11 cellular contexts compared by ENCODE assay signal in the genomic region with DNA sequence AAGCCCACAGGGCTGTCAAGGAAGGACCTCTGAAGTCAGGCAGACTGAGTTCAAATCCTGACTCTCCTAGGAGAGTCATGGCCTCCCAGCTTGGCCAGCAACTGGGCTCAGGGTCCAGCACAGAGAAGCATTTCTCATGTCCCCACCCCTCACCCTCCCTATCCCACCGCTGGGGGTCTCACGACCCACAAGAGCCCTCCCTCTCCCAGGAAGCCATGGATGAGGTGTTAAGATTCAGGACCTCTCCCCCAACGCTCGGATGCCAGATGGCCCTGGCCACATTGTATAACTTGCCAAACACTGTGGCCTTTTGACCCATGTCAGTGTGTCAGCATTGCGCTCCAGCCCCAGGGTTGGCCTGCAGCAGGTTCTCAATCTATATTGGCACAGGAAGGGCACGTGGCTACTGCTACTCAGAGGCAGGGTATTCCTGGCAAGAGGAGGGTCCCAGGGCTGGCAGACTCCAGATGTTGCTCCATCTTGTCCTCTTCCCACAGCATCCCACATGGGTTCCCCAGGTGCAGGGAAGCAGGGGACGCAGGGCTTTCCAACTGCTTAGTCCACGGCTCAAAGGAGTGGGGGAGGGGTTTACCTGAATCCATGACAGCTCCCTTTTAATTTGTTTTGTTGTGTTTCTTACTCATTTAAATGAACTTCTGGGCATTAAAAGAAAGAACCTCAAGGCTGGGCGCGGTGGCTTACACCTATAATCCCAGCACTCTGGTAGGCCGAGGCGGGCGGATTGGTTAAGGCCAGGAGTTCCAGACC. TPM values are rescaled to one million over a fixed set of nuclear protein-coding genes. Genes with fewer than 3 reads are reported as not detected.
A peak's percentile ranks its signal among the peaks of the same experiment; 100 is the strongest.
DNase-seq lines count a peak whose midpoint lies in the region; ATAC-seq, FAIRE-seq and TF ChIP-seq lines count a peak whose summit lies in the region.
"Had no signal": no experiment of that assay in that cellular context is flagged by ENCODE, and none has a peak within 500 bp of the region (broad histone marks: within the 10 kb centered on the region; RNA-seq: fewer than 3 reads in every experiment).

No MANE protein-coding gene starts in this region.

- peaks cover 68 to 85% of the 10 kb centered on the region in 2 experiments for H3K4me1 Mint-ChIP-seq in H9
- H3K4me1 Mint-ChIP-seq in astrocyte (ENCODE audit: low read depth, unreplicated experiment), result peaks cover 82% of the 10 kb centered on the region
- H3K4me1 Mint-ChIP-seq in naive thymus-derived CD8-positive, alpha-beta T cell, result peaks cover 45 to 99% (median 98%) of the 10 kb centered on the region in 4 donors

- H2BK15ac ChIP-seq in H9 (ENCODE audit: low read depth, low read length), result no peak overlapping the region

- DNase-seq in H9 (no peak), astrocyte (ENCODE audit: low read depth) (no peak), stomach (no peak), adrenal gland (no peak), HuH-7 (ENCODE audit: low spot score) (no peak)
- no peak for DNase-seq in naive thymus-derived CD8-positive, alpha-beta T cell
- DNase-seq in stimulated activated CD4-positive, alpha-beta T cell treated with anti-CD3 and anti-CD28 coated beads, Interleukin-12 subunit alpha, Interleukin-12 subunit beta, amount 100 ng/mL, for 4 hours, result no peak
- DNase-seq: activated naive CD4-positive, alpha-beta T cell; MM.1S; retina had no signal

- H3K79me2 ChIP-seq in H9 (ENCODE audit: insufficient read depth, low read length) (peaks cover 82% of the 10 kb centered on the region), astrocyte (ENCODE audit: insufficient read depth, low read length) (peaks cover 97% of the 10 kb centered on the region)

- peak overlapping the region; percentile 54; the same call in 1 of the 2 replicates for H3K27ac ChIP-seq in BLaER1
- H3K27ac ChIP-seq in H9 (ENCODE audit: insufficient read length, low read depth, low read length), result no peak overlapping the region
- H3K27ac ChIP-seq in astrocyte (ENCODE audit: low read depth, low read length), result peak overlapping the region; percentile 37
- H3K27ac ChIP-seq in stomach, result peak overlapping the region in 2 of 5 donors; percentile 21 to 23
- peak overlapping the region in 1 of 5 donors; percentile 22 for H3K27ac ChIP-seq in adrenal gland

- H3K9me3 ChIP-seq in BLaER1 (no peaks in the 10 kb centered on the region), H9 (ENCODE audit: control insufficient read depth, low read depth, low read length) (no peaks in the 10 kb centered on the region), astrocyte (ENCODE audit: insufficient read depth, low read depth, low read length) (no peaks in the 10 kb centered on the region), stomach (no peaks in the 10 kb centered on the region), adrenal gland (replicated peaks in 1 of 3) (no peaks in the 10 kb centered on the region)

- WGBS in H9 (ENCODE audit: extremely low coverage, insufficient read length, low lambda C conversion rate), result no CpG with 5 or more reads among the region's 13 CpGs
- WGBS in stomach, 5 donors, result 70 to 80% (median 75%) methylated on average over 12 to 13 of the region's 13 CpGs
- 81 to 85% (median 82%) methylated on average over 11 to 13 of the region's 13 CpGs for WGBS in adrenal gland, 4 donors

- H4K5ac ChIP-seq in H9 (ENCODE audit: insufficient read length, low read depth, low read length), result no peak overlapping the region

- no peak for TF ChIP-seq CTCF in H9 (conservative IDR thresholded peaks at IDR 0.05)
- TF ChIP-seq CTCF in astrocyte (IDR thresholded peaks at IDR 0.05; ENCODE audit: insufficient read depth, low read depth, low read length), result no peak
- no peak for TF ChIP-seq CTCF in stomach (IDR thresholded peaks at IDR 0.05)
- TF ChIP-seq CTCF in adrenal gland (IDR thresholded peaks at IDR 0.05), result no peak

- H3K9me3 Mint-ChIP-seq in H9 (no peaks in the 10 kb centered on the region; a peak in 1 of 5 replicates), astrocyte (ENCODE audit: unreplicated experiment) (no peaks in the 10 kb centered on the region)
- H3K9me3 Mint-ChIP-seq in naive thymus-derived CD8-positive, alpha-beta T cell, result no peaks in the 10 kb centered on the region

- H3K79me1 ChIP-seq in H9 (ENCODE audit: insufficient read depth, low read depth, low read length, poor library complexity, severe bottlenecking), result peaks cover 8% of the 10 kb centered on the region

- no peak for ATAC-seq in naive thymus-derived CD8-positive, alpha-beta T cell

- H4K20me1 ChIP-seq in BLaER1 (peaks cover 100% of the 10 kb centered on the region), H9 (ENCODE audit: control insufficient read depth, insufficient read depth, insufficient read length) (no peaks in the 10 kb centered on the region), astrocyte (ENCODE audit: insufficient read depth, low read length) (peaks cover 9% of the 10 kb centered on the region)

- no peak overlapping the region for H2BK5ac ChIP-seq in H9 (ENCODE audit: insufficient read length, low read length)

- no peaks in the 10 kb centered on the region; the same call in 1 of the 2 replicates for H3K27me3 Mint-ChIP-seq in H9 (ENCODE audit: low read depth)
- H3K27me3 Mint-ChIP-seq in astrocyte (ENCODE audit: low read depth, unreplicated experiment), result no peaks in the 10 kb centered on the region
- no peaks in the 10 kb centered on the region for H3K27me3 Mint-ChIP-seq in naive thymus-derived CD8-positive, alpha-beta T cell

- H2BK12ac ChIP-seq in H9 (ENCODE audit: insufficient read length, low read depth, low read length), result no peak overlapping the region

- no peak overlapping the region for H3K18ac ChIP-seq in H9 (ENCODE audit: insufficient read length, low read depth, low read length)

- no peak overlapping the region for H3K56ac ChIP-seq in H9 (ENCODE audit: insufficient read length, low read depth, low read length)

- H3K4me2 ChIP-seq in BLaER1 (peak overlapping the region; percentile 84), H9 (ENCODE audit: insufficient read depth, insufficient read length, low read length) (no peak overlapping the region), astrocyte (ENCODE audit: low read length) (peak overlapping the region; percentile 5)

- H3T11ph ChIP-seq in H9 (ENCODE audit: low read length), result no peak overlapping the region

- intact Hi-C loops in stomach (cut with DNase I; ENCODE audit: low total_unique reads), result no loop called here
- intact Hi-C loops in adrenal gland (cut with DNase I), result no loop called here

- no peak overlapping the region for H2AK5ac ChIP-seq in H9 (ENCODE audit: insufficient read length, low read length)

- peaks cover 42 to 79% (median 55%) of the 10 kb centered on the region in 3 experiments; a peak in 6 of 7 replicates for H3K36me3 Mint-ChIP-seq in H9 (ENCODE audit: insufficient read depth in 1 of 3, low read depth in 3 of 3)
- H3K36me3 Mint-ChIP-seq in astrocyte (ENCODE audit: low read depth, unreplicated experiment), result peaks cover 26% of the 10 kb centered on the region
- peaks cover 0 to 33% (median 0%) of the 10 kb centered on the region in 3 donors for H3K36me3 Mint-ChIP-seq in naive thymus-derived CD8-positive, alpha-beta T cell

- no peak overlapping the region for H3K14ac ChIP-seq in H9 (ENCODE audit: insufficient read depth, low read length)

- TF ChIP-seq POLR2A in stomach (IDR thresholded peaks at IDR 0.05) (no peak), adrenal gland (IDR thresholded peaks at IDR 0.05) (no peak)

- H4K91ac ChIP-seq in H9 (ENCODE audit: insufficient read length, low read depth, low read length), result no peak overlapping the region

- H2BK120ac ChIP-seq in H9 (ENCODE audit: low read depth, low read length, poor library complexity, severe bottlenecking), result no peak overlapping the region

- H3K9ac ChIP-seq in BLaER1 (no peak overlapping the region), H9 (ENCODE audit: extremely low read depth, insufficient read length, low read length) (no peak overlapping the region), astrocyte (ENCODE audit: low read length) (no peak overlapping the region)

- H3K27ac Mint-ChIP-seq in H9 (peak overlapping the region; percentile 30 to 87 (median 83); a peak in 6 of 7 replicates), astrocyte (ENCODE audit: unreplicated experiment) (peak overlapping the region; percentile 47)
- peak overlapping the region in 6 of 10 donors; percentile 28 to 92 (median 51) for H3K27ac Mint-ChIP-seq in naive thymus-derived CD8-positive, alpha-beta T cell

- H3K36me3 ChIP-seq in BLaER1 (peaks cover 41% of the 10 kb centered on the region), astrocyte (ENCODE audit: insufficient read depth, low read length) (peaks cover 3% of the 10 kb centered on the region), stomach (no peaks in the 10 kb centered on the region), adrenal gland (replicated peaks in 1 of 2) (no peaks in the 10 kb centered on the region)

- no peak overlapping the region for H3K4ac ChIP-seq in H9 (ENCODE audit: low read depth, low read length)

- no peak for FAIRE-seq in astrocyte (lab: Jason Lieb, UNC)

- H3K4me3 ChIP-seq in BLaER1 (no peak overlapping the region), astrocyte (ENCODE audit: insufficient read depth, low read depth, low read length) (no peak overlapping the region), stomach (no peak overlapping the region), adrenal gland (no peak overlapping the region)

- no peak overlapping the region for H2AFZ ChIP-seq in H9 (ENCODE audit: low read length)
- H2AFZ ChIP-seq in astrocyte (ENCODE audit: low read depth, low read length), result no peak overlapping the region

- H3K23ac ChIP-seq in H9 (ENCODE audit: insufficient read length, low read depth, low read length), result no peak overlapping the region

- H3K27me3 ChIP-seq in BLaER1, result no peaks in the 10 kb centered on the region
- H3K27me3 ChIP-seq in H9 (ENCODE audit: insufficient read depth, low read length), result no peaks in the 10 kb centered on the region
- H3K27me3 ChIP-seq in astrocyte (ENCODE audit: insufficient read depth, low read length), result no peaks in the 10 kb centered on the region
- no peaks in the 10 kb centered on the region for H3K27me3 ChIP-seq in stomach
- H3K27me3 ChIP-seq in adrenal gland, result no peaks in the 10 kb centered on the region

- TF ChIP-seq EP300 in stomach (IDR thresholded peaks at IDR 0.05), result no peak

- H3K4me3 Mint-ChIP-seq in H9 (peak overlapping the region in 1 of 2 experiments; percentile 57; a peak in 3 of 5 replicates), astrocyte (ENCODE audit: unreplicated experiment) (no peak overlapping the region)
- H3K4me3 Mint-ChIP-seq in naive thymus-derived CD8-positive, alpha-beta T cell, result peak overlapping the region in 3 of 10 donors; percentile 61 to 79 (median 62)

- H3K4me1 ChIP-seq in BLaER1, result peaks cover 100% of the 10 kb centered on the region
- peaks cover 11% of the 10 kb centered on the region for H3K4me1 ChIP-seq in H9 (ENCODE audit: insufficient read depth, low read length)
- peaks cover 79% of the 10 kb centered on the region for H3K4me1 ChIP-seq in astrocyte (ENCODE audit: insufficient read depth, low read length)
- peaks cover 56 to 92% (median 80%) of the 10 kb centered on the region in 4 donors for H3K4me1 ChIP-seq in stomach
- H3K4me1 ChIP-seq in adrenal gland (replicated peaks in 1 of 2), result peaks cover 0 to 24% of the 10 kb centered on the region in 2 donors

- no peaks in the 10 kb centered on the region for H3K23me2 ChIP-seq in H9 (ENCODE audit: insufficient read length, low read depth, low read length, poor library complexity, severe bottlenecking)

- H2BK20ac ChIP-seq in H9 (ENCODE audit: low read depth, low read length, poor library complexity, severe bottlenecking), result no peak overlapping the region

- no peak overlapping the region for H4K8ac ChIP-seq in H9 (replicated peaks; ENCODE audit: insufficient read length, low read depth, low read length)

- POLR2A ChIA-PET in naive thymus-derived CD8-positive, alpha-beta T cell (lab: Charles Lee), result interaction anchor here (0.9 to 2.2 kb wide), 5 partner anchors 9 to 113 kb away, joined by 4 to 11 read pairs (median 4); no protein-coding TSS in a partner anchor

RNA-seq across cellular contexts. Expression of a gene that starts 10.5 kb away (rescaled TPM):
- total RNA-seq in H9 (2021), result 186 and 187 TPM in 2 replicates
- 506 and 521 TPM in 2 replicates for total RNA-seq in astrocyte
- 10 to 100 TPM; 57.2 to 57.3 TPM for total RNA-seq in naive thymus-derived CD8-positive, alpha-beta T cell
- polyA plus RNA-seq in naive thymus-derived CD8-positive, alpha-beta T cell, result 10 to 100 TPM; 17.7 to 22.8 (median 22.0) TPM
- 10 to 100 TPM in 3 of 5 donors, 1 to 10 TPM in 2; 1.2 to 32.5 (median 28.1) TPM for total RNA-seq in stomach
- polyA plus RNA-seq in stomach, result 10 to 100 TPM in 1 of 3 donors, 1 to 10 TPM in 2; 4.3 to 39.8 (median 8.4) TPM
- 100 to 1,000 TPM in 1 of 8 donors, 10 to 100 TPM in 7; 15.4 to 123 (median 27.1) TPM for total RNA-seq in adrenal gland
- polyA plus RNA-seq in adrenal gland, result 10 to 100 TPM in 1 of 3 donors, 1 to 10 TPM in 2; 4.6 to 12.3 (median 9.3) TPM
